In genomic region chr12:107330901-107331431, GRCh38 we compare ENCODE assay signal across 15 cellular contexts.
A peak's percentile ranks its signal among the peaks of the same experiment; 100 is the strongest.
DNase-seq lines count a peak whose midpoint lies in the region; ATAC-seq, FAIRE-seq and TF ChIP-seq lines count a peak whose summit lies in the region.
"Had no signal": no experiment of that assay in that cellular context is flagged by ENCODE, and none has a peak within 500 bp of the region (broad histone marks: within the 10 kb centered on the region; RNA-seq: fewer than 3 reads in every experiment).

No MANE protein-coding gene starts in this region.

- POLR2A ChIA-PET in activated naive CD8-positive, alpha-beta T cell treated with anti-CD3 and anti-CD28 coated beads, Interleukin-2, amount 10 ng/mL, durations not matched to agents 7 days and 5 days (lab: Charles Lee), result interaction anchor here (1.4 kb wide), 1 partner anchor 11 kb away, joined by 5 read pairs; no protein-coding TSS in a partner anchor

- no peak overlapping the region for H3K27ac Mint-ChIP-seq in activated naive CD8-positive, alpha-beta T cell treated with anti-CD3 and anti-CD28 coated beads, Interleukin-2, amount 10 ng/mL, durations not matched to agents 7 days and 5 days
- H3K27ac Mint-ChIP-seq in stimulated activated naive CD8-positive, alpha-beta T cell treated with anti-CD3 and anti-CD28 coated beads, Interleukin-15, amount 100 ng/mL, for 72 hours, result peak overlapping the region; percentile 21 to 63

- no peak for FAIRE-seq in urothelium cell line (lab: Jason Lieb, UNC)
- FAIRE-seq: GM19239 had no signal

- no peak overlapping the region for H3K4me3 ChIP-seq in coronary artery
- H3K4me3 ChIP-seq: hepatocyte had no signal

- H3K27me3 Mint-ChIP-seq in activated naive CD8-positive, alpha-beta T cell treated with anti-CD3 and anti-CD28 coated beads, Interleukin-2, amount 10 ng/mL, durations not matched to agents 7 days and 5 days, result no peaks in the 10 kb centered on the region
- no peaks in the 10 kb centered on the region for H3K27me3 Mint-ChIP-seq in stimulated activated naive CD8-positive, alpha-beta T cell treated with anti-CD3 and anti-CD28 coated beads, Interleukin-15, amount 100 ng/mL, for 72 hours

- H3K4me3 Mint-ChIP-seq in activated naive CD8-positive, alpha-beta T cell treated with anti-CD3 and anti-CD28 coated beads, Interleukin-2, amount 10 ng/mL, durations not matched to agents 7 days and 5 days, result peak overlapping the region; percentile 6
- peak overlapping the region; percentile 46 to 53 for H3K4me3 Mint-ChIP-seq in stimulated activated naive CD8-positive, alpha-beta T cell treated with anti-CD3 and anti-CD28 coated beads, Interleukin-15, amount 100 ng/mL, for 72 hours

- DNase-seq in stimulated activated CD4-positive, alpha-beta T cell treated with anti-CD3 and anti-CD28 coated beads, Interleukin-15, amount 100 ng/mL, for 24 hours, result peak; percentile 43
- no peak for DNase-seq in stimulated activated CD4-positive, alpha-beta T cell treated with anti-CD3 and anti-CD28 coated beads, Interleukin-4, amount 100 ng/mL, for 1 hour
- peak; percentile 43 for DNase-seq in NCI-H82 treated with DMSO at 0.1 percent for 48 hours (lab: John Stamatoyannopoulos, UW; ENCODE audit: unreplicated experiment)
- no peak for DNase-seq in activated naive CD8-positive, alpha-beta T cell treated with anti-CD3 and anti-CD28 coated beads, Interleukin-2, amount 10 ng/mL, durations not matched to agents 7 days and 5 days
- peak in 1 of 2 donors; percentile 53 for DNase-seq in stimulated activated naive CD8-positive, alpha-beta T cell treated with anti-CD3 and anti-CD28 coated beads, Interleukin-15, amount 100 ng/mL, for 72 hours
- DNase-seq in urothelium cell line (ENCODE audit: low spot score), result no peak
- DNase-seq in coronary artery (ENCODE audit: low spot score), result no peak
- DNase-seq: GDM1; NCI-H2107; right cardiac atrium; stimulated activated naive CD4-positive, alpha-beta T cell treated with Interleukin-2 at 50 U/mL for 16 hours had no signal

- H3K36me3 Mint-ChIP-seq in activated naive CD8-positive, alpha-beta T cell treated with anti-CD3 and anti-CD28 coated beads, Interleukin-2, amount 10 ng/mL, durations not matched to agents 7 days and 5 days, result peaks cover 34% of the 10 kb centered on the region

- peaks cover 78% of the 10 kb centered on the region for H3K4me1 Mint-ChIP-seq in activated naive CD8-positive, alpha-beta T cell treated with anti-CD3 and anti-CD28 coated beads, Interleukin-2, amount 10 ng/mL, durations not matched to agents 7 days and 5 days
- H3K4me1 Mint-ChIP-seq in stimulated activated naive CD8-positive, alpha-beta T cell treated with anti-CD3 and anti-CD28 coated beads, Interleukin-15, amount 100 ng/mL, for 72 hours, result peaks cover 97% of the 10 kb centered on the region

- no peak overlapping the region for H3K27ac ChIP-seq in coronary artery
- H3K27ac ChIP-seq: C4-2B, hepatocyte had no signal

- H3K9me3 Mint-ChIP-seq in activated naive CD8-positive, alpha-beta T cell treated with anti-CD3 and anti-CD28 coated beads, Interleukin-2, amount 10 ng/mL, durations not matched to agents 7 days and 5 days, result no peaks in the 10 kb centered on the region
- peaks cover 0 to 4% of the 10 kb centered on the region in 2 donors for H3K9me3 Mint-ChIP-seq in stimulated activated naive CD8-positive, alpha-beta T cell treated with anti-CD3 and anti-CD28 coated beads, Interleukin-15, amount 100 ng/mL, for 72 hours

- TF ChIP-seq CTCF in coronary artery (IDR thresholded peaks at IDR 0.05), result no peak

- peak; percentile 62 for ATAC-seq in activated naive CD8-positive, alpha-beta T cell treated with anti-CD3 and anti-CD28 coated beads, Interleukin-2, amount 10 ng/mL, durations not matched to agents 7 days and 5 days (ENCODE audit: low read depth)
- ATAC-seq in stimulated activated naive CD8-positive, alpha-beta T cell treated with anti-CD3 and anti-CD28 coated beads, Interleukin-15, amount 100 ng/mL, for 72 hours, result peak; percentile 37
- ATAC-seq in HG02938 (IDR thresholded peaks at IDR 0.05; ENCODE audit: unreplicated experiment), result no peak
- ATAC-seq: right cardiac atrium had no signal

Comparison
In these comparisons a context has a peak if more than half of its experiments do, and no peak if none do; other contexts are left out.
1. DNase-seq: peak in stimulated activated CD4-positive, alpha-beta T cell treated with anti-CD3 and anti-CD28 coated beads, Interleukin-15, amount 100 ng/mL, for 24 hours (single experiment) and NCI-H82 treated with DMSO at 0.1 percent for 48 hours (single experiment); none in stimulated activated CD4-positive, alpha-beta T cell treated with anti-CD3 and anti-CD28 coated beads, Interleukin-4, amount 100 ng/mL, for 1 hour (single experiment), activated naive CD8-positive, alpha-beta T cell treated with anti-CD3 and anti-CD28 coated beads, Interleukin-2, amount 10 ng/mL, durations not matched to agents 7 days and 5 days (single experiment), urothelium cell line (single experiment) and coronary artery (single experiment).